In the genomic region with DNA sequence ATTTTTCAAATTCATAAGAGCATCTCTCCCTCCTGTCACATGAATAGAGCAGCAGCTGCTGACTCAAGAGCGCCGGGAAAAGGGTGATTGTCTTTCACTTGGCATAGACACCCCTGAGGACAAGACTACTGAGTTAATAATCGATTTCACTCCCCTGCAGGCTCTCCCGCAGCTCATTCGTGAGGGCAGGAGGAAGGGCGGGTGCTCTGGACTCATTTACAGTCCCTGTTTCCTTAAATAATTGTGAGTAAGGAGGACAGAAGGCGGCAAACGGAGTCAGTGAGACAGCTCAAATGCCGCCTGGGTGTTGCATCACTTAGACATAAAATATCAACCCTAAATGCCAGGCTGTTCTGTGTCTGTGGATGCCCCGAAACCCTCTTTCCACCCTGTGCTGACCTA, we compare ENCODE assay signal across 14 cellular contexts.
A peak's percentile ranks its signal among the peaks of the same experiment; 100 is the strongest.
DNase-seq lines count a peak whose midpoint lies in the region; ATAC-seq and TF ChIP-seq lines count a peak whose summit lies in the region.
"Had no signal": no experiment of that assay in that cellular context is flagged by ENCODE, and none has a peak within 500 bp of the region (broad histone marks: within the 10 kb centered on the region; RNA-seq: fewer than 3 reads in every experiment).

No MANE protein-coding gene starts in this region.

- peaks cover 35% of the 10 kb centered on the region for H3K4me1 Mint-ChIP-seq in nephron
- H3K4me1 Mint-ChIP-seq: natural killer cell, T-cell had no signal

- H3K4me3 Mint-ChIP-seq in nephron, result peak overlapping the region in 1 of 3 experiments; percentile 22
- H3K4me3 Mint-ChIP-seq: activated T-cell treated with anti-CD3 and anti-CD28 coated beads, Interleukin-2, amount 50 U/mL, for 72 hours; CD14-positive monocyte; natural killer cell; T-cell had no signal

- no peaks in the 10 kb centered on the region for H3K9me3 Mint-ChIP-seq in nephron
- H3K9me3 Mint-ChIP-seq: activated T-cell treated with anti-CD3 and anti-CD28 coated beads, Interleukin-2, amount 50 U/mL, for 72 hours; natural killer cell; T-cell had no signal

- H3K27ac Mint-ChIP-seq in nephron, result peak overlapping the region in 2 of 3 experiments; percentile 48 to 59
- H3K27ac Mint-ChIP-seq: activated T-cell treated with anti-CD3 and anti-CD28 coated beads, Interleukin-2, amount 50 U/mL, for 72 hours; CD14-positive monocyte; natural killer cell; T-cell had no signal

- TF ChIP-seq CTCF in nephron (IDR thresholded peaks at IDR 0.05; ENCODE audit: unreplicated experiment in 3 of 3), result no peak

- DNase-seq in HK-2 (ENCODE audit: unreplicated experiment) (peak; percentile 21), NCI-H1694 (lab: John Stamatoyannopoulos, UW) (peak; percentile 63), SHP77 treated with DMSO at 0.1 percent for 48 hours (lab: John Stamatoyannopoulos, UW) (peak; percentile 87)
- DNase-seq: activated CD4-positive, CD25-positive, alpha-beta regulatory T cell treated with anti-CD3 and anti-CD28 coated beads, Interleukin-2, amount 50 U/mL, for 72 hours; activated T-cell treated with anti-CD3 and anti-CD28 coated beads, Interleukin-2, amount 50 U/mL, for 72 hours; left ventricle myocardium inferior; natural killer cell; right cardiac atrium; T-cell had no signal

- no peak for ATAC-seq in GM21447 (IDR thresholded peaks at IDR 0.05; ENCODE audit: unreplicated experiment)
- no peak for ATAC-seq in HG02588 (IDR thresholded peaks at IDR 0.05; ENCODE audit: unreplicated experiment)
- no peak for ATAC-seq in GM21367 (IDR thresholded peaks at IDR 0.05; ENCODE audit: unreplicated experiment)
- ATAC-seq: activated T-cell treated with anti-CD3 and anti-CD28 coated beads, Interleukin-2, amount 50 U/mL, for 72 hours; natural killer cell; right cardiac atrium; T-cell had no signal

- H3K36me3 Mint-ChIP-seq in nephron (ENCODE audit: low read depth), result no peaks in the 10 kb centered on the region
- H3K36me3 Mint-ChIP-seq: CD14-positive monocyte, natural killer cell, T-cell had no signal

- peaks cover 12% of the 10 kb centered on the region for H3K27me3 Mint-ChIP-seq in nephron (ENCODE audit: low read depth)

Comparison
In these comparisons a context has a peak if more than half of its experiments do, and no peak if none do; other contexts are left out.
1. DNase-seq: peak in every context shown above with its lines; median percentile 87 in SHP77 treated with DMSO at 0.1 percent for 48 hours; 63 in NCI-H1694; 21 in HK-2.